19 cellular contexts compared by ENCODE assay signal in the genomic region with DNA sequence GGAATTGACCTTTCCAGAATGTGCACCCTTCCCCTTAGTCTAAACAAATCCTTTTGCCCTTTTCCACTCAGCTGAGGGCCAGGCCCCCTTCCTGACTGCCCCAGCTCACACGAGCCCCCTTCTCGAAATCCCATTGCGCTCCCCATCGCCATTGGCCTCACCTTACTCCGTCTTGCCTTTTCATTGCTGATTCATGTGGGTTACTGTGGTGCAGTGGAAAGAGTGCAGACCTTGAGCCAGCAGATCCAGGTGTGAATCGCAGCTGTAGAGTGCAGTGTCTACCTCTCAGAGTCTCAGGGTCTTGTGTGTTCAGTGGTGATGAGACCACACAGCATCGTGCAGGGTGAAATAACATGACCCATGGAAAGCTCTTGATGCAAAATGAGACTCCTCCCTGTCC.
"Had no signal": no experiment of that assay in that cellular context is flagged by ENCODE, and none has a peak within 500 bp of the region (broad histone marks: within the 10 kb centered on the region; RNA-seq: fewer than 3 reads in every experiment).

No MANE protein-coding gene starts in this region.

- H3K27ac ChIP-seq: dorsolateral prefrontal cortex, pancreas, prostate gland, suprapubic skin, tibial artery had no signal

- H3K27me3 ChIP-seq: pancreas, suprapubic skin, tibial artery had no signal

- H3K4me3 ChIP-seq: dorsolateral prefrontal cortex, pancreas, prostate gland, skin epidermis, suprapubic skin, tibial artery had no signal

- H3K9me3 Mint-ChIP-seq: activated CD4-positive, alpha-beta T cell treated with anti-CD3 and anti-CD28 coated beads, Interleukin-2, amount 10 ng/mL, durations not matched to agents 24 days and 14 days; activated CD8-positive, alpha-beta T cell treated with anti-CD3 and anti-CD28 coated beads for 36 hours; activated naive CD4-positive, alpha-beta T cell treated with anti-CD3 and anti-CD28 coated beads, Interleukin-2, amount 50 U/mL, for 24 hours; activated T-cell treated with anti-CD3 and anti-CD28 coated beads, Interleukin-2, amount 50 U/mL, for 4 hours; activated T-helper 17 cell treated with anti-CD3 and anti-CD28 coated beads, Interleukin-2, amount 50 U/mL, for 72 hours had no signal

- H3K36me3 Mint-ChIP-seq: activated naive CD4-positive, alpha-beta T cell treated with anti-CD3 and anti-CD28 coated beads, Interleukin-2, amount 50 U/mL, for 24 hours; naive thymus-derived CD4-positive, alpha-beta T cell had no signal

- H3K4me3 Mint-ChIP-seq: activated CD4-positive, alpha-beta T cell treated with anti-CD3 and anti-CD28 coated beads, Interleukin-2, amount 10 ng/mL, durations not matched to agents 24 days and 14 days; activated CD8-positive, alpha-beta T cell treated with anti-CD3 and anti-CD28 coated beads for 36 hours; activated naive CD4-positive, alpha-beta T cell treated with anti-CD3 and anti-CD28 coated beads, Interleukin-2, amount 50 U/mL, for 24 hours; activated T-cell treated with anti-CD3 and anti-CD28 coated beads, Interleukin-2, amount 50 U/mL, for 4 hours; activated T-helper 17 cell treated with anti-CD3 and anti-CD28 coated beads, Interleukin-2, amount 50 U/mL, for 72 hours; naive thymus-derived CD4-positive, alpha-beta T cell had no signal

- H3K27ac Mint-ChIP-seq: activated CD4-positive, alpha-beta T cell treated with anti-CD3 and anti-CD28 coated beads, Interleukin-2, amount 10 ng/mL, durations not matched to agents 24 days and 14 days; activated CD8-positive, alpha-beta T cell treated with anti-CD3 and anti-CD28 coated beads for 36 hours; activated naive CD4-positive, alpha-beta T cell treated with anti-CD3 and anti-CD28 coated beads, Interleukin-2, amount 50 U/mL, for 24 hours; activated T-helper 17 cell treated with anti-CD3 and anti-CD28 coated beads, Interleukin-2, amount 50 U/mL, for 72 hours; naive thymus-derived CD4-positive, alpha-beta T cell had no signal

- DNase-seq: activated CD4-positive, alpha-beta T cell treated with anti-CD3 and anti-CD28 coated beads, Interleukin-2, amount 10 ng/mL, durations not matched to agents 24 days and 14 days; activated CD4-positive, CD25-positive, alpha-beta regulatory T cell treated with anti-CD3 and anti-CD28 coated beads, Interleukin-2, amount 50 U/mL, for 72 hours; activated CD8-positive, alpha-beta T cell treated with anti-CD3 and anti-CD28 coated beads for 36 hours; activated T-cell treated with anti-CD3 and anti-CD28 coated beads, Interleukin-2, amount 50 U/mL, for 4 hours; dorsolateral prefrontal cortex; hippocampal formation; left colon; midbrain; naive thymus-derived CD4-positive, alpha-beta T cell; pancreas; retina; stimulated activated CD4-positive, alpha-beta T cell treated with anti-CD3 and anti-CD28 coated beads, Interleukin-4, amount 100 ng/mL, for 24 hours; stimulated activated naive CD4-positive, alpha-beta T cell; tibial artery had no signal

- H3K27me3 Mint-ChIP-seq: activated CD8-positive, alpha-beta T cell treated with anti-CD3 and anti-CD28 coated beads for 36 hours; activated naive CD4-positive, alpha-beta T cell treated with anti-CD3 and anti-CD28 coated beads, Interleukin-2, amount 50 U/mL, for 24 hours had no signal

- H3K4me1 ChIP-seq: pancreas, prostate gland, suprapubic skin, tibial artery had no signal

- ATAC-seq: activated CD8-positive, alpha-beta T cell treated with anti-CD3 and anti-CD28 coated beads for 36 hours; activated T-cell treated with anti-CD3 and anti-CD28 coated beads, Interleukin-2, amount 50 U/mL, for 4 hours; activated T-helper 17 cell treated with anti-CD3 and anti-CD28 coated beads, Interleukin-2, amount 50 U/mL, for 72 hours; left colon; naive thymus-derived CD4-positive, alpha-beta T cell; pancreas had no signal

- H3K9me3 ChIP-seq: pancreas, prostate gland, suprapubic skin, tibial artery had no signal

- H3K4me1 Mint-ChIP-seq: activated CD4-positive, alpha-beta T cell treated with anti-CD3 and anti-CD28 coated beads, Interleukin-2, amount 10 ng/mL, durations not matched to agents 24 days and 14 days; activated naive CD4-positive, alpha-beta T cell treated with anti-CD3 and anti-CD28 coated beads, Interleukin-2, amount 50 U/mL, for 24 hours; activated T-helper 17 cell treated with anti-CD3 and anti-CD28 coated beads, Interleukin-2, amount 50 U/mL, for 72 hours had no signal

- H3K36me3 ChIP-seq: pancreas, prostate gland, suprapubic skin, tibial artery had no signal
